In genomic region chr9:14312721-14313377, GRCh38 we compare ENCODE assay signal across 8 cellular contexts. TPM values are rescaled to one million over a fixed set of nuclear protein-coding genes. Genes with fewer than 3 reads are reported as not detected.
DNase-seq lines count a peak whose midpoint lies in the region; ATAC-seq and TF ChIP-seq lines count a peak whose summit lies in the region.

No MANE protein-coding gene starts in this region.

- TF ChIP-seq CTCF in AG04450 (IDR thresholded peaks at IDR 0.05; ENCODE audit: low read depth, low read length) (no peak), breast epithelium (IDR thresholded peaks at IDR 0.05) (no peak)

- H3K27ac ChIP-seq in AG04450 (ENCODE audit: low read depth, low read length) (no peak overlapping the region), breast epithelium (peak overlapping the region; percentile 96 to 99), substantia nigra (ENCODE audit: low read depth, low read length, poor library complexity, severe bottlenecking) (peak overlapping the region; percentile 88)

- H3K4me1 ChIP-seq in breast epithelium = no peaks in the 10 kb centered on the region

- intact Hi-C loops in breast epithelium (cut with DNase I; ENCODE audit: low total_unique reads) = no loop called here

- H3K4me3 ChIP-seq in AG04450 (ENCODE audit: low read depth, low read length) (peak overlapping the region; percentile 64), breast epithelium (peak overlapping the region; percentile 73 to 83 (median 79))

- H3K27me3 ChIP-seq in AG04450 (ENCODE audit: control insufficient read depth, insufficient read depth, low read length) = peaks cover 33% of the 10 kb centered on the region
- no peaks in the 10 kb centered on the region for H3K27me3 ChIP-seq in breast epithelium

- no peaks in the 10 kb centered on the region for H3K36me3 ChIP-seq in breast epithelium

- DNase-seq in AG04450 (ENCODE audit: low read depth, low spot score) = no peak
- DNase-seq in HT-29 (ENCODE audit: low spot score) = peak; percentile 61
- DNase-seq in breast epithelium (ENCODE audit: low spot score in 2 of 2) = peak in 1 of 2 donors; percentile 58
- DNase-seq in kidney tubule cell (ENCODE audit: low spot score) = peak; percentile 41
- DNase-seq in substantia nigra (lab: John Stamatoyannopoulos, UW) = peak in 12 of 49 donors; percentile 24 to 73 (median 32)
- DNase-seq in middle frontal gyrus (ENCODE audit: extremely low spot score, low spot score) = no peak

- no peak for TF ChIP-seq POLR2A in breast epithelium (IDR thresholded peaks at IDR 0.05)

- POLR2A ChIA-PET in AG04450 (lab: Yijun Ruan, JAX) = no interaction called here

- ATAC-seq in GM21360 (IDR thresholded peaks at IDR 0.05; ENCODE audit: unreplicated experiment) (no peak), HG02884 (IDR thresholded peaks at IDR 0.05; ENCODE audit: unreplicated experiment) (no peak)

- H3K9me3 ChIP-seq in AG04450 (ENCODE audit: control insufficient read depth, insufficient read depth, low read length) = no peaks in the 10 kb centered on the region
- H3K9me3 ChIP-seq in breast epithelium = no peaks in the 10 kb centered on the region

- CTCF ChIA-PET in AG04450 (lab: Charles Lee) = no interaction called here

RNA-seq across cellular contexts. Expression of gene NFIB, which starts 1.1 kb away (rescaled TPM):
- polyA plus RNA-seq in AG04450 (2011; rRNA removed) = 2.2 and 3.2 TPM in 2 replicates
- 6.2 and 8.5 TPM in 2 replicates for polyA minus RNA-seq in AG04450 (2011; rRNA and poly(A)+ RNA removed)
- 13.6 and 29.5 TPM in 2 replicates for total RNA-seq in HT-29 (2014; rRNA removed; shearing (Covaris generic))
- 100 to 1,000 TPM in 2 of 3 donors, 10 to 100 TPM in 1; 95.2 to 237 (median 105) TPM for total RNA-seq in breast epithelium

Comparison
In these comparisons a context has a peak if more than half of its experiments do, and no peak if none do; other contexts are left out.
1. DNase-seq: peak in HT-29 (single experiment) and kidney tubule cell (single experiment); none in AG04450 (single experiment) and middle frontal gyrus (single experiment).